ENCODE assay signal across 8 cellular contexts in genomic region chr12:47904647-47905312, GRCh38. TPM values are rescaled to one million over a fixed set of nuclear protein-coding genes. Genes with fewer than 3 reads are reported as not detected.
A peak's percentile ranks its signal among the peaks of the same experiment; 100 is the strongest.
DNase-seq lines count a peak whose midpoint lies in the region; ATAC-seq and TF ChIP-seq lines count a peak whose summit lies in the region.

VDR (minus strand) TSS chr12:47904994; CDS start chr12:47879113, 25,881 bp downstream.

- no peaks in the 10 kb centered on the region for H3K27me3 ChIP-seq in adipocyte (replicated peaks; ENCODE audit: control insufficient read depth, insufficient read depth, low read length)
- no peaks in the 10 kb centered on the region for H3K27me3 ChIP-seq in rectal smooth muscle tissue (ENCODE audit: control insufficient read depth, insufficient read depth, low read length)

- H3K4me1 ChIP-seq in adipocyte (ENCODE audit: control insufficient read depth, insufficient read depth, low read length) (peaks cover 52% of the 10 kb centered on the region), rectal smooth muscle tissue (ENCODE audit: control insufficient read depth, insufficient read depth, low read length) (no peaks in the 10 kb centered on the region)

- TF ChIP-seq CTCF in HFFc6 (IDR thresholded peaks at IDR 0.05): no peak; the same call in 1 of the 2 replicates

- H3K9ac ChIP-seq in adipocyte (ENCODE audit: low read length): peak within 1 kb of the TSS; percentile 88
- H3K9ac ChIP-seq in rectal smooth muscle tissue (ENCODE audit: low read length): peak within 1 kb of the TSS; percentile 38

- POLR2A ChIA-PET in T-cell (lab: Charles Lee): interaction anchor here (0.6 kb wide), 3 partner anchors 21 to 201 kb away, joined by 3 to 6 read pairs (median 4); partner anchors contain the start of gene SENP1 (in 1 of the 2)

- no peaks in the 10 kb centered on the region for H3K9me3 Mint-ChIP-seq in HFFc6
- no peaks in the 10 kb centered on the region for H3K9me3 Mint-ChIP-seq in T-cell

- no peaks in the 10 kb centered on the region for H3K9me3 ChIP-seq in adipocyte (ENCODE audit: control insufficient read depth, low read length)

- ATAC-seq in T-cell (replicated peaks in 1 of 4): peak; percentile 78 to 82 (median 78)
- peak; percentile 88 for ATAC-seq in left ventricle myocardium superior

- CTCF ChIA-PET in T-cell (lab: Charles Lee): interaction anchor here (0.7 to 1.6 kb wide), 6 partner anchors 10 to 163 kb away, joined by 3 to 6 read pairs (median 4); no protein-coding TSS in a partner anchor

- peak; percentile 66 for DNase-seq in GF-D8 (lab: John Stamatoyannopoulos, UW)
- DNase-seq in HFFc6: peak; percentile 74
- DNase-seq in NCI-H1105 treated with DMSO at 0.1 percent for 48 hours (lab: John Stamatoyannopoulos, UW): peak; percentile 89
- peak; percentile 29 to 71 (median 56) for DNase-seq in T-cell
- DNase-seq in adipocyte (ENCODE audit: low read depth): peak; percentile 85
- DNase-seq in left ventricle myocardium superior: peak; percentile 83
- no peak for DNase-seq in NCI-H345 (lab: John Stamatoyannopoulos, UW)

- no peak within 1 kb of the TSS for H3K27ac ChIP-seq in rectal smooth muscle tissue (ENCODE audit: low read depth, low read length)

- H3K36me3 Mint-ChIP-seq in HFFc6 (ENCODE audit: low read depth) (no peaks in the 10 kb centered on the region), T-cell (no peaks in the 10 kb centered on the region)

- peaks cover 16% of the 10 kb centered on the region for H3K27me3 Mint-ChIP-seq in HFFc6 (ENCODE audit: insufficient read depth)
- no peaks in the 10 kb centered on the region for H3K27me3 Mint-ChIP-seq in T-cell

- peak within 1 kb of the TSS; percentile 98 for H3K4me3 Mint-ChIP-seq in HFFc6
- peak within 1 kb of the TSS; percentile 87 to 92 (median 87) for H3K4me3 Mint-ChIP-seq in T-cell

- intact Hi-C loops in left ventricle myocardium superior (cut with micrococcal nuclease): no loop called here

- H3K27ac Mint-ChIP-seq in HFFc6: peak within 1 kb of the TSS; percentile 84
- peak within 1 kb of the TSS; percentile 74 to 76 for H3K27ac Mint-ChIP-seq in T-cell

- H3K4me3 ChIP-seq in adipocyte (ENCODE audit: low read length) (peak within 1 kb of the TSS; percentile 89), rectal smooth muscle tissue (ENCODE audit: low read length) (peak within 1 kb of the TSS; percentile 75)

- peaks cover 4% of the 10 kb centered on the region for H3K36me3 ChIP-seq in adipocyte (ENCODE audit: control insufficient read depth, insufficient read depth, low read length, severe bottlenecking)
- no peaks in the 10 kb centered on the region for H3K36me3 ChIP-seq in rectal smooth muscle tissue (ENCODE audit: control insufficient read depth, insufficient read depth, low read length)

- peaks cover 49% of the 10 kb centered on the region for H3K4me1 Mint-ChIP-seq in HFFc6 (ENCODE audit: low read depth)
- peaks cover 46 to 57% (median 53%) of the 10 kb centered on the region in 3 donors for H3K4me1 Mint-ChIP-seq in T-cell

RNA-seq across cellular contexts. Expression of gene VDR, which starts in this region (rescaled TPM):
- total RNA-seq in HFFc6 (2021; fragmentation: NEBNext Ultra II Directional; extraction: Animal tissue kit (Norgen Biotek cat#: 25700)): 10 to 100 TPM in 3 of 6 experiments, 1 to 10 TPM in 3; 8.4 to 14.8 (median 10.1) TPM
- total RNA-seq in T-cell: 1 to 10 TPM in 3 of 5 donors, under 1 TPM in 2; 0.43 to 4.1 (median 3.2) TPM
- 0.20 TPM for total RNA-seq in left ventricle myocardium superior

Comparison
In these comparisons a context has a peak if more than half of its experiments do, and no peak if none do; other contexts are left out.
1. Peak in DNase-seq and ATAC-seq in left ventricle myocardium superior; RNA of the gene not detected or under 1 TPM.